In genomic region chr20:8368680-8369079, GRCh38 we compare ENCODE assay signal across 13 cellular contexts.
"Had no signal": no experiment of that assay in that cellular context is flagged by ENCODE, and none has a peak within 500 bp of the region (broad histone marks: within the 10 kb centered on the region; RNA-seq: fewer than 3 reads in every experiment).

No MANE protein-coding gene starts in this region.

- H3K27ac ChIP-seq: thoracic aorta, upper lobe of left lung, VCaP had no signal

- H3K9me3 ChIP-seq: thoracic aorta, upper lobe of left lung had no signal

- DNase-seq: activated CD4-positive, alpha-beta T cell treated with anti-CD3 and anti-CD28 coated beads, Interleukin-2, amount 50 U/mL, for 1 hour; activated CD4-positive, CD25-positive, alpha-beta regulatory T cell treated with anti-CD3 and anti-CD28 coated beads, Interleukin-2, amount 50 U/mL, for 72 hours; activated CD8-positive, alpha-beta memory T cell treated with anti-CD3 and anti-CD28 coated beads for 24 hours; activated CD8-positive, alpha-beta memory T cell treated with anti-CD3 and anti-CD28 coated beads, Interleukin-2, amount 50 U/mL, for 48 hours; activated effector memory CD4-positive, alpha-beta T cell treated with anti-CD3 and anti-CD28 coated beads, Interleukin-2, amount 50 U/mL, for 16 hours; activated naive CD4-positive, alpha-beta T cell treated with anti-CD3 and anti-CD28 coated beads, Interleukin-2, amount 50 U/mL, for 16 hours; activated T-cell treated with anti-CD3 and anti-CD28 coated beads, Interleukin-2, amount 50 U/mL, for 48 hours; effector CD4-positive, alpha-beta T cell; kidney; stimulated activated naive B cell treated with anti-CD40 and anti-IgM and Interleukin-4, amounts not matched to agents 10 μg/mL and 1 μg/mL and 100 μg/mL, for 72 hours; upper lobe of left lung had no signal

- H3K36me3 ChIP-seq: thoracic aorta, upper lobe of left lung had no signal

- H3K4me1 ChIP-seq: upper lobe of left lung had no signal

- H3K27me3 ChIP-seq: upper lobe of left lung had no signal

- H3K4me3 ChIP-seq: thoracic aorta, upper lobe of left lung had no signal
